8 cellular contexts compared by ENCODE assay signal in genomic region chr10:94546058-94546595, GRCh38. TPM values are rescaled to one million over a fixed set of nuclear protein-coding genes. Genes with fewer than 3 reads are reported as not detected.
DNase-seq lines count a peak whose midpoint lies in the region; ATAC-seq and TF ChIP-seq lines count a peak whose summit lies in the region.

No MANE protein-coding gene starts in this region.

- H3K4me3 ChIP-seq in dorsolateral prefrontal cortex (peak overlapping the region; percentile 66 to 95 (median 81)), lung (peak overlapping the region; percentile 95), uterus (peak overlapping the region; percentile 54 to 70)

- H3K4me1 ChIP-seq in lung (ENCODE audit: control insufficient read depth in 2 of 2, insufficient read depth in 2 of 2, low read length in 2 of 2) (peaks cover 0 to 3% of the 10 kb centered on the region in 2 donors), uterus (no peaks in the 10 kb centered on the region)

- H3K9me3 ChIP-seq in lung (ENCODE audit: control insufficient read depth in 2 of 2, insufficient read depth in 1 of 2, low read length in 1 of 2) (no peaks in the 10 kb centered on the region), uterus (no peaks in the 10 kb centered on the region)

- H3K36me3 ChIP-seq in lung (ENCODE audit: control insufficient read depth in 2 of 2, insufficient read depth in 2 of 2, low read length in 2 of 2) (peaks cover 0 to 1% of the 10 kb centered on the region in 2 donors), uterus (no peaks in the 10 kb centered on the region)

- H3K27ac ChIP-seq in dorsolateral prefrontal cortex (peak overlapping the region in 5 of 59 donors; percentile 24 to 79 (median 59)), lung (ENCODE audit: low read depth in 1 of 2, low read length in 1 of 2) (peak overlapping the region in 1 of 2 donors; percentile 69), uterus (peak overlapping the region; percentile 80 to 84)

- ATAC-seq in GM18502 (IDR thresholded peaks at IDR 0.05; ENCODE audit: poor library complexity, unreplicated experiment) (peak; percentile 8), HG03108 (IDR thresholded peaks at IDR 0.05; ENCODE audit: unreplicated experiment) (peak; percentile 4), lung (ENCODE audit: insufficient read depth, low FRiP score) (no peak)

- H3K27me3 ChIP-seq in dorsolateral prefrontal cortex (no peaks in the 10 kb centered on the region), lung (ENCODE audit: control insufficient read depth, insufficient read depth) (no peaks in the 10 kb centered on the region), uterus (no peaks in the 10 kb centered on the region)

- no peak for TF ChIP-seq POLR2A in uterus (IDR thresholded peaks at IDR 0.05)

- WGBS in lung, 2 donors: 0 to 1% methylated on average over 21 of the region's 21 CpGs

- peak; percentile 24 for DNase-seq in AG08395 (ENCODE audit: low spot score)
- DNase-seq in RKO (ENCODE audit: low spot score): peak; percentile 58
- peak in 1 of 10 donors; percentile 5 for DNase-seq in dorsolateral prefrontal cortex
- no peak for DNase-seq in lung (ENCODE audit: low spot score)
- no peak for DNase-seq in uterus
- DNase-seq in activated CD4-positive, alpha-beta T cell treated with anti-CD3 and anti-CD28 coated beads for 48 hours: no peak

- intact Hi-C loops in dorsolateral prefrontal cortex (cut with DNase I) (no loop called here), uterus (cut with DNase I; ENCODE audit: low total_unique reads) (no loop called here)

- TF ChIP-seq CTCF in dorsolateral prefrontal cortex (IDR thresholded peaks at IDR 0.05 in 54 of 56, conservative IDR thresholded peaks at IDR 0.05 in 2 of 56; ENCODE audit: low read depth in 1 of 56, partially characterized antibody in 56 of 56): peak in 1 of 56 donors; percentile 1
- TF ChIP-seq CTCF in lung (IDR thresholded peaks at IDR 0.05; ENCODE audit: control extremely low read depth, extremely low read depth): no peak
- TF ChIP-seq CTCF in uterus (IDR thresholded peaks at IDR 0.05): no peak

RNA-seq across cellular contexts. Expression of gene HELLS, which starts 0.5 kb away (rescaled TPM):
- 10 to 100 TPM in 22 of 120 experiments, 1 to 10 TPM in 98; 3.4 to 19.9 (median 7.6) TPM for total RNA-seq in dorsolateral prefrontal cortex
- total RNA-seq in lung: 10 to 100 TPM; 15.1 to 51.1 TPM
- polyA plus RNA-seq in lung: 1 to 10 TPM; 2.3 to 5.2 TPM
- 100 to 1,000 TPM in 1 of 4 donors, 10 to 100 TPM in 1, 1 to 10 TPM in 2; 1.8 to 113 (median 9.8) TPM for total RNA-seq in uterus

Comparison
In these comparisons a context has a peak if more than half of its experiments do, and no peak if none do; other contexts are left out.
1. DNase-seq: peak in AG08395 (single experiment) and RKO (single experiment); none in lung (single experiment), uterus (0 of 2) and activated CD4-positive, alpha-beta T cell treated with anti-CD3 and anti-CD28 coated beads for 48 hours (single experiment).
2. Peak in every context shown above with its lines, with median percentiles within 50 percentile points of each other: H3K4me3 ChIP-seq.